ENCODE assay signal across 15 cellular contexts in the genomic region with DNA sequence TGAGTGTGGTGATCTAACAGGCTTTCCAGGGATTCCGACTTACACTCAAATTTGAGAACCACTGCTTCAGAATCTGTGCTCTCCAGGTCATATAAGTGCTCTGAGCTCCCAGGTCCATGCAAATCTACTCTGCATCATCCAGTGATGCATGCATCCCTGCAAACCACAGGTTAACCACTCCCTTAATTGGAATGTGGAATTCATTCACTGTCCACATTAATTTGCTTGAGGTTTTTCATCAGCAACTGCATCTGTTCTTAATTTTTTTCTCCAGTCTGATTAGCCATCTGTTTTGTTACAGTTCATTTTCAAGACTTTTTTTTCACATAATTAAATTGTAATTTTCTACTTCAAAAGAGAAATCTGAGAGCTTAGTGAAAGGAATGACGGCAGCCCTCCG. TPM values are rescaled to one million over a fixed set of nuclear protein-coding genes. Genes with fewer than 3 reads are reported as not detected.
A peak's percentile ranks its signal among the peaks of the same experiment; 100 is the strongest.
DNase-seq lines count a peak whose midpoint lies in the region; ATAC-seq and TF ChIP-seq lines count a peak whose summit lies in the region.
"Had no signal": no experiment of that assay in that cellular context is flagged by ENCODE, and none has a peak within 500 bp of the region (broad histone marks: within the 10 kb centered on the region; RNA-seq: fewer than 3 reads in every experiment).

No MANE protein-coding gene starts in this region.

- no peaks in the 10 kb centered on the region for H3K4me1 Mint-ChIP-seq in activated CD8-positive, alpha-beta memory T cell treated with anti-CD3 and anti-CD28 coated beads, Interleukin-2, amount 10 ng/mL, durations not matched to agents 7 days and 5 days
- peaks cover 1% of the 10 kb centered on the region for H3K4me1 Mint-ChIP-seq in progenitor cell of endocrine pancreas (ENCODE audit: low read depth)

- ATAC-seq in activated CD8-positive, alpha-beta memory T cell treated with anti-CD3 and anti-CD28 coated beads, Interleukin-2, amount 10 ng/mL, durations not matched to agents 7 days and 5 days = no peak
- ATAC-seq in GM18502 (IDR thresholded peaks at IDR 0.05; ENCODE audit: poor library complexity, unreplicated experiment) = no peak

- peaks cover 27% of the 10 kb centered on the region for H3K4me1 ChIP-seq in fibroblast of lung (ENCODE audit: control insufficient read depth, extremely low read depth, insufficient read depth, low read length)
- H3K4me1 ChIP-seq: SJCRH30 had no signal

- peaks cover 6% of the 10 kb centered on the region for H3K36me3 Mint-ChIP-seq in activated CD8-positive, alpha-beta memory T cell treated with anti-CD3 and anti-CD28 coated beads, Interleukin-2, amount 10 ng/mL, durations not matched to agents 7 days and 5 days
- H3K36me3 Mint-ChIP-seq in progenitor cell of endocrine pancreas (ENCODE audit: insufficient read depth) = no peaks in the 10 kb centered on the region

- no peaks in the 10 kb centered on the region for H4K20me1 ChIP-seq in fibroblast of lung (ENCODE audit: control insufficient read depth, extremely low read depth, insufficient read depth, low read length)

- DNase-seq in activated CD8-positive, alpha-beta memory T cell treated with anti-CD3 and anti-CD28 coated beads, Interleukin-2, amount 10 ng/mL, durations not matched to agents 7 days and 5 days = peak; percentile 8
- no peak for DNase-seq in activated CD8-positive, alpha-beta memory T cell treated with anti-CD3 and anti-CD28 coated beads, Interleukin-2, amount 50 U/mL, for 4 hours
- peak; percentile 94 for DNase-seq in RPMI7951 (ENCODE audit: low read depth)
- peak; percentile 55 to 94 for DNase-seq in fibroblast of lung (ENCODE audit: low read depth in 2 of 2)
- DNase-seq in NCI-H2029 treated with DMSO at 0.1 percent for 48 hours (lab: John Stamatoyannopoulos, UW) = no peak
- no peak for DNase-seq in progenitor cell of endocrine pancreas (ENCODE audit: low spot score, unreplicated experiment)
- no peak for DNase-seq in UCSD-AML1 (lab: John Stamatoyannopoulos, UW; ENCODE audit: unreplicated experiment)
- DNase-seq: 8988T; activated CD8-positive, alpha-beta memory T cell treated with anti-CD3 and anti-CD28 coated beads for 24 hours; activated gamma-delta T cell treated with Interleukin-2 at 50 U/mL for 16 hours; esophagus squamous epithelium; NCI-H1694; ovary; SJCRH30 had no signal

- TF ChIP-seq CTCF in fibroblast of lung (conservative IDR thresholded peaks at IDR 0.05 in 1 of 2, IDR thresholded peaks at IDR 0.05 in 1 of 2; ENCODE audit: low read depth in 1 of 2, low read length in 2 of 2) (no peak), progenitor cell of endocrine pancreas (IDR thresholded peaks at IDR 0.05; ENCODE audit: unreplicated experiment) (no peak)

- no peaks in the 10 kb centered on the region for H3K27me3 Mint-ChIP-seq in activated CD8-positive, alpha-beta memory T cell treated with anti-CD3 and anti-CD28 coated beads, Interleukin-2, amount 10 ng/mL, durations not matched to agents 7 days and 5 days
- peaks cover 8% of the 10 kb centered on the region for H3K27me3 Mint-ChIP-seq in progenitor cell of endocrine pancreas

- no peak overlapping the region for H3K4me3 Mint-ChIP-seq in activated CD8-positive, alpha-beta memory T cell treated with anti-CD3 and anti-CD28 coated beads, Interleukin-2, amount 10 ng/mL, durations not matched to agents 7 days and 5 days
- H3K4me3 Mint-ChIP-seq in progenitor cell of endocrine pancreas (ENCODE audit: low read depth) = no peak overlapping the region

- H3K36me3 ChIP-seq in fibroblast of lung (ENCODE audit: control insufficient read depth, insufficient read depth, low read length) = no peaks in the 10 kb centered on the region
- H3K36me3 ChIP-seq: esophagus squamous epithelium, ovary, SJCRH30 had no signal

- H3K9ac ChIP-seq in fibroblast of lung (ENCODE audit: insufficient read depth, low read length) = no peak overlapping the region

- no peaks in the 10 kb centered on the region for H3K9me3 ChIP-seq in fibroblast of lung (ENCODE audit: control insufficient read depth, insufficient read depth, low read depth, low read length)
- H3K9me3 ChIP-seq: ovary, SJCRH30 had no signal

- peak overlapping the region; percentile 2 for H3K27ac ChIP-seq in fibroblast of lung (ENCODE audit: insufficient read depth, low read length)
- H3K27ac ChIP-seq: esophagus squamous epithelium, ovary, SJCRH30 had no signal

- H3K27me3 ChIP-seq in fibroblast of lung (ENCODE audit: control insufficient read depth, insufficient read depth, low read length) = no peaks in the 10 kb centered on the region
- H3K27me3 ChIP-seq: esophagus squamous epithelium, ovary, SJCRH30 had no signal

- H3K9me3 Mint-ChIP-seq in activated CD8-positive, alpha-beta memory T cell treated with anti-CD3 and anti-CD28 coated beads, Interleukin-2, amount 10 ng/mL, durations not matched to agents 7 days and 5 days (ENCODE audit: low read depth) = peaks cover 2% of the 10 kb centered on the region
- no peaks in the 10 kb centered on the region for H3K9me3 Mint-ChIP-seq in progenitor cell of endocrine pancreas (ENCODE audit: low read depth)

- no peak overlapping the region for H3K4me2 ChIP-seq in fibroblast of lung (ENCODE audit: extremely low read depth, insufficient read depth, low read length)

- no peaks in the 10 kb centered on the region for H3K79me2 ChIP-seq in fibroblast of lung (ENCODE audit: control insufficient read depth, insufficient read depth, low read length)

- CTCF ChIA-PET in activated CD8-positive, alpha-beta memory T cell treated with anti-CD3 and anti-CD28 coated beads, Interleukin-2, amount 10 ng/mL, durations not matched to agents 7 days and 5 days (lab: Charles Lee) = no interaction called here

- no peak overlapping the region for H2AFZ ChIP-seq in fibroblast of lung (ENCODE audit: low read length)

- H3K4me3 ChIP-seq in fibroblast of lung (replicated peaks in 1 of 4; ENCODE audit: control extremely low read depth in 1 of 4, insufficient read depth in 1 of 4, low read depth in 3 of 4, low read length in 4 of 4) = no peak overlapping the region
- H3K4me3 ChIP-seq: esophagus squamous epithelium, ovary, SJCRH30 had no signal

- H3K27ac Mint-ChIP-seq in activated CD8-positive, alpha-beta memory T cell treated with anti-CD3 and anti-CD28 coated beads, Interleukin-2, amount 10 ng/mL, durations not matched to agents 7 days and 5 days = no peak overlapping the region
- H3K27ac Mint-ChIP-seq in progenitor cell of endocrine pancreas = no peak overlapping the region

RNA-seq across cellular contexts. Expression of a gene that starts 43.4 kb away (rescaled TPM):
- total RNA-seq in activated CD8-positive, alpha-beta memory T cell treated with anti-CD3 and anti-CD28 coated beads, Interleukin-2, amount 10 ng/mL, durations not matched to agents 7 days and 5 days = 100 to 1,000 TPM in 1 of 2 experiments, 10 to 100 TPM in 1; 76.1 to 122 TPM
- total RNA-seq in RPMI7951 (2014; rRNA removed; shearing (Covaris generic)) = 3.8 and 6.4 TPM in 2 replicates
- total RNA-seq in fibroblast of lung (5.4 and 8.9 TPM in 2 replicates), progenitor cell of endocrine pancreas (6.7 and 6.9 TPM in 2 replicates)
- 9.2 and 10.2 TPM in 2 replicates for polyA plus RNA-seq in fibroblast of lung
- polyA plus RNA-seq in fibroblast of lung (2012) = 22.7 and 24.7 TPM in 2 replicates
- polyA minus RNA-seq in fibroblast of lung (ENCODE audit: low replicate concordance) = 32.9 and 48.0 TPM in 2 replicates
- total RNA-seq: SJCRH30 had no signal

Comparison
In these comparisons a context has a peak if more than half of its experiments do, and no peak if none do; other contexts are left out.
1. DNase-seq: peak in activated CD8-positive, alpha-beta memory T cell treated with anti-CD3 and anti-CD28 coated beads, Interleukin-2, amount 10 ng/mL, durations not matched to agents 7 days and 5 days (single experiment), RPMI7951 (single experiment) and fibroblast of lung (2 of 2); none in activated CD8-positive, alpha-beta memory T cell treated with anti-CD3 and anti-CD28 coated beads, Interleukin-2, amount 50 U/mL, for 4 hours (single experiment), NCI-H2029 treated with DMSO at 0.1 percent for 48 hours (single experiment), progenitor cell of endocrine pancreas (single experiment) and UCSD-AML1 (single experiment).